33 cellular contexts compared by ENCODE assay signal in genomic region chr10:47192273-47192672, GRCh38.
"Had no signal": no experiment of that assay in that cellular context is flagged by ENCODE, and none has a peak within 500 bp of the region (broad histone marks: within the 10 kb centered on the region; RNA-seq: fewer than 3 reads in every experiment).

No MANE protein-coding gene starts in this region.

- H3K27me3 ChIP-seq: ascending aorta, breast epithelium, cardiac muscle cell, dorsolateral prefrontal cortex, esophagus squamous epithelium, heart left ventricle had no signal

- H3K9me3 Mint-ChIP-seq: activated CD4-positive, alpha-beta memory T cell treated with anti-CD3 and anti-CD28 coated beads, Interleukin-2, amount 10 ng/mL, durations not matched to agents 7 days and 5 days; activated CD4-positive, alpha-beta T cell treated with anti-CD3 and anti-CD28 coated beads, Interleukin-2, amount 10 ng/mL, durations not matched to agents 7 days and 5 days; activated naive CD4-positive, alpha-beta T cell treated with anti-CD3 and anti-CD28 coated beads, Interleukin-2, amount 10 ng/mL, durations not matched to agents 7 days and 5 days; activated naive CD4-positive, alpha-beta T cell treated with anti-CD3 and anti-CD28 coated beads, Interleukin-2, amount 50 U/mL, for 72 hours; activated naive CD8-positive, alpha-beta T cell treated with anti-CD3 and anti-CD28 coated beads, Interleukin-2, amount 10 ng/mL, durations not matched to agents 7 days and 5 days; activated T-cell treated with anti-CD3 and anti-CD28 coated beads, Interleukin-2, amount 50 U/mL, for 24 hours; activated T-cell treated with anti-CD3 and anti-CD28 coated beads, Interleukin-2, amount 50 U/mL, for 72 hours; brain; dendritic cell treated with granulocyte-macrophage colony-stimulating factor and Interleukin-4, amounts not matched to agents 40 ng/mL and 50 ng/mL, for 4 days; T-helper 2 cell treated with Interferon-gamma antibody and Interleukin-4, amounts not matched to agents 5 μg/mL and 100 μg/mL, for 36 hours had no signal

- H3K4me1 ChIP-seq: breast epithelium, esophagus squamous epithelium, heart left ventricle had no signal

- H3K27ac Mint-ChIP-seq: activated CD4-positive, alpha-beta memory T cell treated with anti-CD3 and anti-CD28 coated beads, Interleukin-2, amount 10 ng/mL, durations not matched to agents 7 days and 5 days; activated CD4-positive, alpha-beta T cell treated with anti-CD3 and anti-CD28 coated beads, Interleukin-2, amount 10 ng/mL, durations not matched to agents 7 days and 5 days; activated naive CD4-positive, alpha-beta T cell treated with anti-CD3 and anti-CD28 coated beads, Interleukin-2, amount 10 ng/mL, durations not matched to agents 7 days and 5 days; activated naive CD4-positive, alpha-beta T cell treated with anti-CD3 and anti-CD28 coated beads, Interleukin-2, amount 50 U/mL, for 72 hours; activated naive CD8-positive, alpha-beta T cell treated with anti-CD3 and anti-CD28 coated beads, Interleukin-2, amount 10 ng/mL, durations not matched to agents 7 days and 5 days; activated T-cell treated with anti-CD3 and anti-CD28 coated beads, Interleukin-2, amount 50 U/mL, for 24 hours; activated T-cell treated with anti-CD3 and anti-CD28 coated beads, Interleukin-2, amount 50 U/mL, for 72 hours; brain; dendritic cell treated with granulocyte-macrophage colony-stimulating factor and Interleukin-4, amounts not matched to agents 40 ng/mL and 50 ng/mL, for 4 days; T-helper 17 cell; T-helper 2 cell treated with Interferon-gamma antibody and Interleukin-4, amounts not matched to agents 5 μg/mL and 100 μg/mL, for 36 hours; WTC11 had no signal

- H3K4me3 Mint-ChIP-seq: activated CD4-positive, alpha-beta memory T cell treated with anti-CD3 and anti-CD28 coated beads, Interleukin-2, amount 10 ng/mL, durations not matched to agents 7 days and 5 days; activated CD4-positive, alpha-beta T cell treated with anti-CD3 and anti-CD28 coated beads, Interleukin-2, amount 10 ng/mL, durations not matched to agents 7 days and 5 days; activated naive CD4-positive, alpha-beta T cell treated with anti-CD3 and anti-CD28 coated beads, Interleukin-2, amount 10 ng/mL, durations not matched to agents 7 days and 5 days; activated naive CD8-positive, alpha-beta T cell treated with anti-CD3 and anti-CD28 coated beads, Interleukin-2, amount 10 ng/mL, durations not matched to agents 7 days and 5 days; activated T-cell treated with anti-CD3 and anti-CD28 coated beads, Interleukin-2, amount 50 U/mL, for 24 hours; activated T-cell treated with anti-CD3 and anti-CD28 coated beads, Interleukin-2, amount 50 U/mL, for 72 hours; brain; dendritic cell treated with granulocyte-macrophage colony-stimulating factor and Interleukin-4, amounts not matched to agents 40 ng/mL and 50 ng/mL, for 4 days; T-helper 17 cell; T-helper 2 cell treated with Interferon-gamma antibody and Interleukin-4, amounts not matched to agents 5 μg/mL and 100 μg/mL, for 36 hours; WTC11 had no signal

- DNase-seq: activated CD4-positive, alpha-beta memory T cell treated with anti-CD3 and anti-CD28 coated beads, Interleukin-2, amount 10 ng/mL, durations not matched to agents 7 days and 5 days; activated CD4-positive, alpha-beta T cell treated with anti-CD3 and anti-CD28 coated beads for 1 hour; activated CD4-positive, alpha-beta T cell treated with anti-CD3 and anti-CD28 coated beads for 4 hours; activated CD4-positive, alpha-beta T cell treated with anti-CD3 and anti-CD28 coated beads, Interleukin-2, amount 10 ng/mL, durations not matched to agents 7 days and 5 days; activated CD4-positive, alpha-beta T cell treated with anti-CD3 and anti-CD28 coated beads, Interleukin-2, amount 50 U/mL, for 4 hours; activated CD8-positive, alpha-beta memory T cell treated with anti-CD3 and anti-CD28 coated beads, Interleukin-2, amount 50 U/mL, for 48 hours; activated gamma-delta T cell; activated naive CD4-positive, alpha-beta T cell; activated naive CD4-positive, alpha-beta T cell treated with anti-CD3 and anti-CD28 coated beads, Interleukin-2, amount 10 ng/mL, durations not matched to agents 7 days and 5 days; activated naive CD8-positive, alpha-beta T cell treated with anti-CD3 and anti-CD28 coated beads, Interleukin-2, amount 10 ng/mL, durations not matched to agents 7 days and 5 days; activated T-cell treated with anti-CD3 and anti-CD28 coated beads for 4 hours; activated T-cell treated with anti-CD3 and anti-CD28 coated beads, Interleukin-2, amount 50 U/mL, for 24 hours; activated T-cell treated with anti-CD3 and anti-CD28 coated beads, Interleukin-2, amount 50 U/mL, for 72 hours; central memory CD4-positive, alpha-beta T cell; cerebellar nuclear complex; dorsolateral prefrontal cortex; effector memory CD4-positive, alpha-beta T cell; erythroblast; esophagus squamous epithelium; glutamatergic neuron; heart left ventricle; SW 1271; T-helper 1 cell; T-helper 17 cell had no signal

- H3K9me3 ChIP-seq: ascending aorta, breast epithelium, esophagus squamous epithelium, heart left ventricle had no signal

- H3K36me3 Mint-ChIP-seq: activated naive CD4-positive, alpha-beta T cell treated with anti-CD3 and anti-CD28 coated beads, Interleukin-2, amount 10 ng/mL, durations not matched to agents 7 days and 5 days; activated naive CD4-positive, alpha-beta T cell treated with anti-CD3 and anti-CD28 coated beads, Interleukin-2, amount 50 U/mL, for 72 hours; activated naive CD8-positive, alpha-beta T cell treated with anti-CD3 and anti-CD28 coated beads, Interleukin-2, amount 10 ng/mL, durations not matched to agents 7 days and 5 days; brain; WTC11 had no signal

- H3K4me3 ChIP-seq: ascending aorta, breast epithelium, cardiac muscle cell, coronary artery, dorsolateral prefrontal cortex, esophagus squamous epithelium, heart left ventricle had no signal

- H3K27ac ChIP-seq: ascending aorta, breast epithelium, cardiac muscle cell, coronary artery, dorsolateral prefrontal cortex, esophagus squamous epithelium, heart left ventricle had no signal

- H3K4me1 Mint-ChIP-seq: activated CD4-positive, alpha-beta memory T cell treated with anti-CD3 and anti-CD28 coated beads, Interleukin-2, amount 10 ng/mL, durations not matched to agents 7 days and 5 days; activated CD4-positive, alpha-beta T cell treated with anti-CD3 and anti-CD28 coated beads, Interleukin-2, amount 10 ng/mL, durations not matched to agents 7 days and 5 days; activated naive CD4-positive, alpha-beta T cell treated with anti-CD3 and anti-CD28 coated beads, Interleukin-2, amount 10 ng/mL, durations not matched to agents 7 days and 5 days; brain; WTC11 had no signal

- H3K36me3 ChIP-seq: ascending aorta, breast epithelium, cardiac muscle cell, esophagus squamous epithelium, heart left ventricle had no signal

- ATAC-seq: activated naive CD4-positive, alpha-beta T cell treated with anti-CD3 and anti-CD28 coated beads, Interleukin-2, amount 50 U/mL, for 72 hours; activated T-cell treated with anti-CD3 and anti-CD28 coated beads, Interleukin-2, amount 50 U/mL, for 72 hours; heart left ventricle; T-helper 17 cell; WTC11 had no signal

- H3K27me3 Mint-ChIP-seq: activated CD4-positive, alpha-beta memory T cell treated with anti-CD3 and anti-CD28 coated beads, Interleukin-2, amount 10 ng/mL, durations not matched to agents 7 days and 5 days; activated CD4-positive, alpha-beta T cell treated with anti-CD3 and anti-CD28 coated beads, Interleukin-2, amount 10 ng/mL, durations not matched to agents 7 days and 5 days; activated naive CD8-positive, alpha-beta T cell treated with anti-CD3 and anti-CD28 coated beads, Interleukin-2, amount 10 ng/mL, durations not matched to agents 7 days and 5 days; activated T-cell treated with anti-CD3 and anti-CD28 coated beads, Interleukin-2, amount 50 U/mL, for 24 hours had no signal
